22 cellular contexts compared by ENCODE assay signal in the genomic region with DNA sequence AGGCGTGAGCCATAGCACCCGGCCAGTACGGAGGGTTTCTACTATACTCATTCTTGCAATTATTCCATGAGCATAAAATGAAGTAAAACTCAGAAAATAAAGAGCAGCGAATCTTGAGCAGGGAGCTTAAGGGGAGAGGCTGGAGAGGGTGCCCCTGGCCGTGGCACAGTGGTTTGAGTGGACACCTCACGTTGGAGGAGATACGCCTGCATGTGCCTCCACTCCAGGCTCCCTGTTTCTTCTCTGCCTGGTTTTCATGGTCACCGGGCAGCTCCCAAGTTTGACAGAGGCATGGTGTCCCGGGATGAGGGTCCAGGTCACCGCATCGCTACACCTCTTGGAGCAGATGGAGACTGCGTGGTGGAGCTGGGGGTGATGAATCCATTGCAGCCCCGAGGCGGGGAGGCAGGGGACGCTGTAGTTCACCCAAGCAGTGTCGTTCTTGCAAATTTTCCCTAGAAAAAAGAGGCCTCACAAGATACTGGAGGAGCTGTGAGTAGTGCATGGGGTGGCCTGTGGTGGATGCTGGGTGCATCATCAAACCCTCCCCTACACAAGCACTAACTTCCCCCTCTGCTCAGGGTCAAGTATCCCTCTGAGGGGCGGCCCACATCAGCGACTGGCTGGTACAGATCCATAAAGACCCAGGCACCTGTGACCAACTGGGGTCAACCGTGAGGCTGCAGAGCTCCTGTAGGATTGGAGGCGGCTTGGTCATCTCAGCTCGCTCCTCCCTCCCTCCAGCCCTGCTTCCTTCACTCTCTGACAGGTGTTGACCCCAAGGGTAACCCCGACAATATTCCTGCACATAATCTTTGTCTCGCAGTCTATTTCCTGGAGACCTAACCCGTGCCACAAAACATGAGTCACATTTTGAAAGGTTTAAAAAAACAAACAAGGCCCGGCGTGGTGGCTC. TPM values are rescaled to one million over a fixed set of nuclear protein-coding genes. Genes with fewer than 3 reads are reported as not detected.
A peak's percentile ranks its signal among the peaks of the same experiment; 100 is the strongest.
DNase-seq lines count a peak whose midpoint lies in the region; ATAC-seq and TF ChIP-seq lines count a peak whose summit lies in the region.
"Had no signal": no experiment of that assay in that cellular context is flagged by ENCODE, and none has a peak within 500 bp of the region (broad histone marks: within the 10 kb centered on the region; RNA-seq: fewer than 3 reads in every experiment).

No MANE protein-coding gene starts in this region.

- H3K4me3 ChIP-seq in GM23248 (no peak overlapping the region), PC-3 (ENCODE audit: low read length) (no peak overlapping the region), fibroblast of mammary gland (ENCODE audit: control insufficient read depth, low read depth, low read length) (no peak overlapping the region)
- H3K4me3 ChIP-seq: tibial nerve had no signal

- POLR2A ChIA-PET in PC-3 (lab: Charles Lee; ENCODE audit: unreplicated experiment), result no interaction called here

- intact Hi-C loops in PC-3 (cut with micrococcal nuclease), result no loop called here

- H3K9me3 ChIP-seq in GM23248 (ENCODE audit: low read depth) (no peaks in the 10 kb centered on the region), PC-3 (ENCODE audit: low read length) (no peaks in the 10 kb centered on the region)

- CTCF ChIA-PET in PC-3 (lab: Charles Lee), result no interaction called here

- H2AFZ ChIP-seq in GM23248 (no peak overlapping the region), PC-3 (ENCODE audit: low read length) (no peak overlapping the region)

- WGBS in GM23248 (ENCODE audit: low coverage in 1 of 2, low lambda C conversion rate in 2 of 2, missing lambda C conversion rate in 2 of 2), 2 experiments, result 56 to 59% methylated on average over 26 of the region's 26 CpGs

- H4K20me1 ChIP-seq in GM23248 (ENCODE audit: insufficient read depth), result no peaks in the 10 kb centered on the region
- H4K20me1 ChIP-seq in PC-3 (ENCODE audit: low read length), result no peaks in the 10 kb centered on the region

- H3K27me3 ChIP-seq in GM23248 (replicated peaks; ENCODE audit: insufficient read depth), result no peaks in the 10 kb centered on the region
- H3K27me3 ChIP-seq in PC-3 (ENCODE audit: low read length), result no peaks in the 10 kb centered on the region
- H3K27me3 ChIP-seq: tibial nerve had no signal

- in situ Hi-C loops in GM23248 (cut with MboI), result no loop called here

- H3K9ac ChIP-seq in GM23248, result no peak overlapping the region
- H3K9ac ChIP-seq in PC-3 (ENCODE audit: low read length), result no peak overlapping the region

- peaks cover 9% of the 10 kb centered on the region for H3K79me2 ChIP-seq in GM23248 (ENCODE audit: insufficient read depth)
- H3K79me2 ChIP-seq in PC-3 (ENCODE audit: low read length), result peaks cover 9% of the 10 kb centered on the region

- H3K36me3 ChIP-seq in GM23248 (ENCODE audit: low read depth), result no peaks in the 10 kb centered on the region
- H3K36me3 ChIP-seq in PC-3 (ENCODE audit: low read depth, low read length), result no peaks in the 10 kb centered on the region
- H3K36me3 ChIP-seq: tibial nerve had no signal

- TF ChIP-seq CTCF in PC-3 (conservative IDR thresholded peaks at IDR 0.05; ENCODE audit: low read depth, low read length) (no peak), fibroblast of mammary gland (conservative IDR thresholded peaks at IDR 0.05; ENCODE audit: control insufficient read depth, insufficient read depth, low read depth, low read length) (peak; percentile 18)

- ATAC-seq in PC-3 (no peak), HG02588 (IDR thresholded peaks at IDR 0.05; ENCODE audit: unreplicated experiment) (no peak)
- no peak for ATAC-seq in stimulated activated naive CD8-positive, alpha-beta T cell treated with anti-CD3 and anti-CD28 coated beads, Interleukin-15, Interleukin-2, amounts not matched to agents 100 U/mL and 50 U/mL, for 24 hours
- ATAC-seq: activated naive CD8-positive, alpha-beta T cell treated with anti-CD3 and anti-CD28 coated beads, Interleukin-2, amount 50 U/mL, for 24 hours; left ventricle myocardium superior; naive thymus-derived CD4-positive, alpha-beta T cell; Right ventricle myocardium inferior had no signal

- H3F3A ChIP-seq in GM23248 (ENCODE audit: insufficient read depth) (peaks cover 12% of the 10 kb centered on the region; the same call in 1 of the 2 replicates), PC-3 (ENCODE audit: low read length, unreplicated experiment) (no peaks in the 10 kb centered on the region)

- DNase-seq in GM23248 (peak; percentile 11), PC-3 (peak; percentile 32), fibroblast of mammary gland (ENCODE audit: low read depth) (no peak), pulmonary artery endothelial cell (ENCODE audit: low read depth, low spot score) (peak; percentile 81), C1 segment of cervical spinal cord (lab: John Stamatoyannopoulos, UW) (no peak), epidermal melanocyte (ENCODE audit: insufficient read length, low spot score) (no peak)
- no peak for DNase-seq in stimulated activated naive CD8-positive, alpha-beta T cell treated with anti-CD3 and anti-CD28 coated beads, Interleukin-15, Interleukin-2, amounts not matched to agents 100 U/mL and 50 U/mL, for 24 hours
- DNase-seq: activated CD4-positive, alpha-beta T cell treated with anti-CD3 and anti-CD28 coated beads, Interleukin-2, amount 50 U/mL, for 1 hour; activated naive CD8-positive, alpha-beta T cell treated with anti-CD3 and anti-CD28 coated beads, Interleukin-2, amount 50 U/mL, for 24 hours; activated T-cell treated with anti-CD3 and anti-CD28 coated beads, Interleukin-2, amount 50 U/mL, for 24 hours; CD4-positive, alpha-beta T cell; erythroblast; hypothalamus; left ventricle myocardium superior; naive thymus-derived CD4-positive, alpha-beta T cell; NCI-H1436; NCI-H526 treated with DMSO at 0.1 percent for 48 hours; stimulated activated CD4-positive, alpha-beta T cell treated with anti-CD3 and anti-CD28 coated beads, Interleukin-2, amount 100 ng/mL, for 24 hours had no signal

- H3K4me1 ChIP-seq in GM23248 (ENCODE audit: insufficient read depth), result peaks cover under 1% of the 10 kb centered on the region; the same call in 1 of the 2 replicates
- peaks cover 6% of the 10 kb centered on the region; the same call in 1 of the 2 replicates for H3K4me1 ChIP-seq in PC-3 (ENCODE audit: insufficient read depth, low read length)

- H3K9me2 ChIP-seq in GM23248 (ENCODE audit: insufficient read depth) (no peaks in the 10 kb centered on the region), PC-3 (replicated peaks; ENCODE audit: low read length) (no peaks in the 10 kb centered on the region)

- no TSS peak for BruUV-seq in PC-3 (replicated peaks; lab: Mats Ljungman, UMichigan)

- no peak overlapping the region for H3K27ac ChIP-seq in GM23248
- H3K27ac ChIP-seq in PC-3 (ENCODE audit: low read length), result no peak overlapping the region
- H3K27ac ChIP-seq: tibial nerve had no signal

- H3K4me2 ChIP-seq in GM23248 (ENCODE audit: unreplicated experiment), result no peak overlapping the region
- no peak overlapping the region for H3K4me2 ChIP-seq in PC-3 (ENCODE audit: low read length)

RNA-seq across cellular contexts. Expression of gene MIER2, which starts 3.6 kb away (rescaled TPM):
- total RNA-seq in GM23248 (2014; rRNA removed; shearing (Covaris generic)), result 11.8 and 27.8 TPM in 2 replicates
- polyA plus RNA-seq in GM23248 (2016; fragmentation: Nextera tagmentation; extraction: Ambion mirVana), result 28.6 and 30.7 TPM in 2 replicates
- total RNA-seq in PC-3 (2014; rRNA removed) (not detected in 2 replicates), pulmonary artery endothelial cell (20.1 and 31.0 TPM in 2 replicates)

RNA-seq across cellular contexts. Expression of gene PLPP2, which starts 57.0 kb away (rescaled TPM):
- total RNA-seq in GM23248 (2014; rRNA removed; shearing (Covaris generic)), result 1.4 and 4.3 TPM in 2 replicates
- polyA plus RNA-seq in GM23248 (2016; fragmentation: Nextera tagmentation; extraction: Ambion mirVana), result 1.2 and 1.3 TPM in 2 replicates
- total RNA-seq in PC-3 (2014; rRNA removed), result not detected in 2 replicates
- 2.1 and 9.0 TPM in 2 replicates for total RNA-seq in pulmonary artery endothelial cell
- total RNA-seq: T-helper 2 cell treated with Interferon-gamma antibody and Interleukin-4, amounts not matched to agents 100 ng/mL and 5 ng/mL, for 36 hours had no signal
- polyA plus RNA-seq: naive thymus-derived CD4-positive, alpha-beta T cell had no signal

Comparison
In these comparisons a context has a peak if more than half of its experiments do, and no peak if none do; other contexts are left out.
1. DNase-seq: peak in GM23248 (single experiment), PC-3 (single experiment) and pulmonary artery endothelial cell (single experiment); none in fibroblast of mammary gland (single experiment), stimulated activated naive CD8-positive, alpha-beta T cell treated with anti-CD3 and anti-CD28 coated beads, Interleukin-15, Interleukin-2, amounts not matched to agents 100 U/mL and 50 U/mL, for 24 hours (single experiment), C1 segment of cervical spinal cord (0 of 14) and epidermal melanocyte (single experiment).
2. RNA of gene MIER2, which starts 3.6 kb away (total RNA-seq): 20.1 to 31.0 TPM in pulmonary artery endothelial cell and 11.8 to 27.8 TPM in GM23248; not detected in PC-3; every median in the first group is over 10 times any median in the second.